In genomic region chr12:4648099-4648498, GRCh38 we compare ENCODE assay signal across 8 cellular contexts. TPM values are rescaled to one million over a fixed set of nuclear protein-coding genes. Genes with fewer than 3 reads are reported as not detected.
DNase-seq lines count a peak whose midpoint lies in the region; ATAC-seq and TF ChIP-seq lines count a peak whose summit lies in the region.

No MANE protein-coding gene starts in this region.

- DNase-seq in CD8-positive, alpha-beta memory T cell, result no peak
- DNase-seq in WTC11 (ENCODE audit: low spot score), result no peak
- no peak for DNase-seq in right cardiac atrium
- no peak for DNase-seq in NCI-H1092 treated with DMSO at 0.1 percent for 48 hours (lab: John Stamatoyannopoulos, UW)
- DNase-seq in hippocampal formation (lab: John Stamatoyannopoulos, UW), result no peak
- DNase-seq in NCI-H2107 treated with DMSO at 0.1 percent for 48 hours (lab: John Stamatoyannopoulos, UW; ENCODE audit: unreplicated experiment), result no peak

- intact Hi-C loops in right cardiac atrium (cut with DNase I), result no loop called here

- peaks cover 16% of the 10 kb centered on the region for H3K4me1 ChIP-seq in CD8-positive, alpha-beta memory T cell (ENCODE audit: insufficient read depth, low read length)
- no peaks in the 10 kb centered on the region for H3K4me1 ChIP-seq in right cardiac atrium (ENCODE audit: control insufficient read depth, insufficient read depth, low read length)

- H3K4me3 Mint-ChIP-seq in CD8-positive, alpha-beta memory T cell, result peak overlapping the region; percentile 91 to 98 (median 92)
- peak overlapping the region; percentile 99 for H3K4me3 Mint-ChIP-seq in WTC11

- 44% methylated on average over 4 of the region's 4 CpGs for WGBS in right cardiac atrium

- peaks cover 0 to 24% (median 0%) of the 10 kb centered on the region in 3 donors for H3K36me3 Mint-ChIP-seq in CD8-positive, alpha-beta memory T cell
- no peaks in the 10 kb centered on the region for H3K36me3 Mint-ChIP-seq in WTC11

- no peaks in the 10 kb centered on the region for H3K36me3 ChIP-seq in CD8-positive, alpha-beta memory T cell (ENCODE audit: insufficient read depth, low read length)

- H3K4me1 Mint-ChIP-seq in CD8-positive, alpha-beta memory T cell, result peaks cover 42 to 53% (median 51%) of the 10 kb centered on the region in 3 donors
- peaks cover 40% of the 10 kb centered on the region for H3K4me1 Mint-ChIP-seq in WTC11

- ATAC-seq in HG02623 (IDR thresholded peaks at IDR 0.05; ENCODE audit: unreplicated experiment), result peak; percentile 48
- no peak for ATAC-seq in WTC11
- no peak for ATAC-seq in right cardiac atrium

- no peaks in the 10 kb centered on the region for H3K27me3 ChIP-seq in CD8-positive, alpha-beta memory T cell (ENCODE audit: insufficient read depth, low read length, poor library complexity, severe bottlenecking)
- no peaks in the 10 kb centered on the region for H3K27me3 ChIP-seq in right cardiac atrium (ENCODE audit: control insufficient read depth, insufficient read depth)

- peak overlapping the region; percentile 87 for H3K27ac ChIP-seq in CD8-positive, alpha-beta memory T cell (ENCODE audit: low read depth, low read length)
- H3K27ac ChIP-seq in right cardiac atrium (ENCODE audit: low read length) (no peak overlapping the region), skin epidermis (peak overlapping the region in 20 of 21 experiments; percentile 48 to 95 (median 90))

- no peaks in the 10 kb centered on the region for H3K9me3 ChIP-seq in CD8-positive, alpha-beta memory T cell (ENCODE audit: low read length)
- no peaks in the 10 kb centered on the region for H3K9me3 ChIP-seq in right cardiac atrium (ENCODE audit: control insufficient read depth, low read length)

- no peaks in the 10 kb centered on the region for H3K27me3 Mint-ChIP-seq in CD8-positive, alpha-beta memory T cell
- H3K27me3 Mint-ChIP-seq in WTC11 (ENCODE audit: low read depth), result no peaks in the 10 kb centered on the region

- peak overlapping the region; percentile 84 to 99 (median 94) for H3K27ac Mint-ChIP-seq in CD8-positive, alpha-beta memory T cell
- peak overlapping the region; percentile 99 for H3K27ac Mint-ChIP-seq in WTC11

- POLR2A ChIA-PET in CD8-positive, alpha-beta memory T cell (lab: Charles Lee), result no interaction called here
- POLR2A ChIA-PET in WTC11 (lab: Charles Lee), result interaction anchor here (1.2 kb wide), 1 partner anchor 22 kb away, joined by 3 read pairs; no protein-coding TSS in a partner anchor

- H3K9me3 Mint-ChIP-seq in CD8-positive, alpha-beta memory T cell, result no peaks in the 10 kb centered on the region
- no peaks in the 10 kb centered on the region for H3K9me3 Mint-ChIP-seq in WTC11

- CTCF ChIA-PET in CD8-positive, alpha-beta memory T cell (lab: Charles Lee), result interaction anchor here (1.5 kb wide), 2 partner anchors 9 to 42 kb away, joined by 4 to 6 read pairs; no protein-coding TSS in a partner anchor
- CTCF ChIA-PET in WTC11 (lab: Charles Lee), result interaction anchor here (0.9 to 2.0 kb wide), 10 partner anchors 13 to 264 kb away, joined by 3 to 12 read pairs (median 4); partner anchors contain the start of gene DYRK4

- TF ChIP-seq CTCF in WTC11 (IDR thresholded peaks at IDR 0.05), result no peak

- H3K4me3 ChIP-seq in CD8-positive, alpha-beta memory T cell (ENCODE audit: low read length), result peak overlapping the region; percentile 92
- H3K4me3 ChIP-seq in right cardiac atrium (ENCODE audit: low read length) (peak overlapping the region; percentile 100), skin epidermis (peak overlapping the region; percentile 65 to 82 (median 69))

TF ChIP-seq in WTC11, 78 proteins besides CTCF, POLR2A, EP300 and RAD21:
- no peak for TF ChIP-seq ZBTB21 (CRISPR knock-in tag; IDR thresholded peaks at IDR 0.05; ENCODE audit: borderline replicate concordance)
- TF ChIP-seq CBFB (CRISPR knock-in tag; IDR thresholded peaks at IDR 0.05; ENCODE audit: low read depth), result no peak
- no peak for TF ChIP-seq ZNF423 (CRISPR knock-in tag; IDR thresholded peaks at IDR 0.05)
- no peak for TF ChIP-seq MXD4 (CRISPR knock-in tag; IDR thresholded peaks at IDR 0.05; ENCODE audit: borderline replicate concordance)
- TF ChIP-seq ZNF263 (CRISPR knock-in tag; IDR thresholded peaks at IDR 0.05; ENCODE audit: low read depth), result no peak
- TF ChIP-seq E2F4 (CRISPR knock-in tag; IDR thresholded peaks at IDR 0.05; ENCODE audit: borderline replicate concordance, low read depth), result no peak
TF ChIP-seq in WTC11: peak in this region for 0.

RNA-seq across cellular contexts. Expression of gene AKAP3, which starts 0.8 kb away (rescaled TPM):
- 1 to 10 TPM; 2.0 to 2.8 TPM for total RNA-seq in CD8-positive, alpha-beta memory T cell
- 1.6 TPM for polyA plus RNA-seq in CD8-positive, alpha-beta memory T cell
- total RNA-seq in WTC11 (2021) (1.8 to 2.6 TPM (median 1.9 TPM) in 3 replicates), right cardiac atrium (1 to 10 TPM; 3.3 to 5.8 (median 4.2) TPM)
- polyA plus RNA-seq in right cardiac atrium, result 3.6 TPM

RNA-seq across cellular contexts. Expression of gene NDUFA9, which starts 0.8 kb away (rescaled TPM):
- 100 to 1,000 TPM; 143 TPM for total RNA-seq in CD8-positive, alpha-beta memory T cell
- polyA plus RNA-seq in CD8-positive, alpha-beta memory T cell, result 135 TPM
- 65.8 to 97.8 TPM (median 71.4 TPM) in 3 replicates for total RNA-seq in WTC11 (2021)
- 100 to 1,000 TPM; 160 to 231 (median 197) TPM for total RNA-seq in right cardiac atrium
- polyA plus RNA-seq in right cardiac atrium, result 150 TPM
